In the genomic region with DNA sequence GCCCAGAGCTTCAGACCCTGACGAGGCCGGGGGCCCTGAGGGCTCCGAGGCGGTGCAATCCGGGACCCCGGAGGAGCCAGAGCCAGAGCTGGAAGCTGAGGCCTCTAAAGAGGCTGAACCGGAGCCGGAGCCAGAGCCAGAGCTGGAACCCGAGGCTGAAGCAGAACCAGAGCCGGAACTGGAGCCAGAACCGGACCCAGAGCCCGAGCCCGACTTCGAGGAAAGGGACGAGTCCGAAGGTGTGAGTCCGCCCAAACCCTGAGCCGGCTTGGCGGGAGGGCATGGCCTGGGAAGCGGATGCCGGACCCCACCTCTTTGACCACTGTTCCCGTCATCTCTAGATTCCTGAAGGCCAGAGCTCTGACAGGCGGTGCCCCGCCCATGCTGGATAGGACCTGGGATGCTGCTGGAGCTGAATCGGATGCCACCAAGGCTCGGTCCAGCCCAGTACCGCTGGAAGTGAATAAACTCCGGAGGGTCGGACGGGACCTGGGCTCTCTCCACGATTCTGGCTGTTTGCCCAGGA, we compare ENCODE assay signal across 6 cellular contexts. TPM values are rescaled to one million over a fixed set of nuclear protein-coding genes. Genes with fewer than 3 reads are reported as not detected.
DNase-seq lines count a peak whose midpoint lies in the region; ATAC-seq, FAIRE-seq and TF ChIP-seq lines count a peak whose summit lies in the region.

No MANE protein-coding gene starts in this region.

- ATAC-seq in GM21526 (IDR thresholded peaks at IDR 0.05; ENCODE audit: low FRiP score, unreplicated experiment), result no peak

- H3K9me3 Mint-ChIP-seq in osteocyte (ENCODE audit: unreplicated experiment), result no peaks in the 10 kb centered on the region

- no peak for FAIRE-seq in bronchial epithelial cell (lab: Jason Lieb, UNC)

- H3K36me3 ChIP-seq in bronchial epithelial cell (ENCODE audit: control insufficient read depth, insufficient read depth, low read length), result peaks cover 5% of the 10 kb centered on the region

- H3K4me3 Mint-ChIP-seq in osteocyte (ENCODE audit: unreplicated experiment), result peak overlapping the region; percentile 86

- no peaks in the 10 kb centered on the region for H3K27me3 ChIP-seq in bronchial epithelial cell (ENCODE audit: control insufficient read depth, insufficient read depth, low read length)

- DNase-seq in HFF-Myc (ENCODE audit: extremely low read depth, low read depth), result no peak
- no peak for DNase-seq in bronchial epithelial cell (ENCODE audit: low read depth)
- DNase-seq in osteocyte (ENCODE audit: extremely low spot score, unreplicated experiment), result no peak
- DNase-seq in NCI-H2081 treated with DMSO at 0.1 percent for 48 hours (lab: John Stamatoyannopoulos, UW), result no peak
- DNase-seq in cortex of kidney (lab: John Stamatoyannopoulos, UW), result no peak

- H3K36me3 Mint-ChIP-seq in osteocyte (ENCODE audit: unreplicated experiment), result no peaks in the 10 kb centered on the region

- no peaks in the 10 kb centered on the region for H3K27me3 Mint-ChIP-seq in osteocyte (ENCODE audit: unreplicated experiment)

- H3K4me3 ChIP-seq in HFF-Myc (replicated peaks; ENCODE audit: low read depth, low read length), result peak overlapping the region; percentile 43
- H3K4me3 ChIP-seq in bronchial epithelial cell (ENCODE audit: low read depth, low read length), result peak overlapping the region; percentile 34

- H3K4me1 Mint-ChIP-seq in osteocyte (ENCODE audit: unreplicated experiment), result peaks cover 36% of the 10 kb centered on the region

- no peak overlapping the region for H3K27ac Mint-ChIP-seq in osteocyte (ENCODE audit: unreplicated experiment)

- TF ChIP-seq CTCF in HFF-Myc (IDR thresholded peaks at IDR 0.05; ENCODE audit: low read depth, low read length, missing control alignments), result no peak
- TF ChIP-seq CTCF in bronchial epithelial cell (IDR thresholded peaks at IDR 0.05; ENCODE audit: insufficient read depth, low read length, severe bottlenecking), result no peak
- no peak for TF ChIP-seq CTCF in osteocyte (IDR thresholded peaks at IDR 0.05)

RNA-seq across cellular contexts. Expression of gene NOL3, which starts 4.4 kb away (rescaled TPM):
- total RNA-seq in bronchial epithelial cell (28.2 and 37.8 TPM in 2 replicates), osteocyte (15.8 and 22.8 TPM in 2 replicates)

RNA-seq across cellular contexts. Expression of gene MATCAP1, which starts 9.0 kb away (rescaled TPM):
- total RNA-seq in bronchial epithelial cell, result 5.5 and 5.8 TPM in 2 replicates
- 26.6 and 35.7 TPM in 2 replicates for total RNA-seq in osteocyte

RNA-seq across cellular contexts. Expression of gene HSF4, which starts 10.2 kb away (rescaled TPM):
- total RNA-seq in bronchial epithelial cell, result 3.7 and 8.1 TPM in 2 replicates
- total RNA-seq in osteocyte, result 19.6 and 22.3 TPM in 2 replicates

RNA-seq across cellular contexts. Expression of gene FBXL8, which starts 15.0 kb away (rescaled TPM):
- 4.1 and 4.5 TPM in 2 replicates for total RNA-seq in bronchial epithelial cell
- 12.8 and 15.5 TPM in 2 replicates for total RNA-seq in osteocyte

RNA-seq across cellular contexts. Expression of gene TRADD, which starts 15.1 kb away (rescaled TPM):
- total RNA-seq in bronchial epithelial cell, result 31.9 and 35.8 TPM in 2 replicates
- 13.4 and 14.1 TPM in 2 replicates for total RNA-seq in osteocyte
